Comparison of ENCODE assay signal across 8 cellular contexts in genomic region chr19:10718205-10719196, GRCh38. TPM values are rescaled to one million over a fixed set of nuclear protein-coding genes. Genes with fewer than 3 reads are reported as not detected.
DNase-seq lines count a peak whose midpoint lies in the region; ATAC-seq and TF ChIP-seq lines count a peak whose summit lies in the region.

No MANE protein-coding gene starts in this region.

- no peak for TF ChIP-seq CTCF in prostate gland (IDR thresholded peaks at IDR 0.05)

- H3K4me1 ChIP-seq in prostate gland (replicated peaks), result peaks cover 10% of the 10 kb centered on the region

- intact Hi-C loops in left cardiac atrium (cut with DNase I), result loop anchor here (5.0 kb wide), 3 partner anchors 49 to 154 kb away; partner anchors contain the start of gene CARM1 (in 1 of the 2)
- intact Hi-C loops in prostate gland (cut with DNase I), result loop anchor here (5.0 kb wide), 1 partner anchor 144 kb away; no protein-coding TSS in a partner anchor

- under 1% methylated on average over 50 of the region's 70 CpGs for WGBS in prostate gland

- H3K36me3 ChIP-seq in prostate gland, result no peaks in the 10 kb centered on the region

- ATAC-seq in HG02840 (IDR thresholded peaks at IDR 0.05; ENCODE audit: low FRiP score, unreplicated experiment) (peak; percentile 11), left cardiac atrium (peak; percentile 49 to 54)
- peak; percentile 6 to 9 for ATAC-seq in activated naive CD4-positive, alpha-beta T cell treated with anti-CD3 and anti-CD28 coated beads, Interleukin-2, amount 50 U/mL, for 72 hours

- H3K27ac Mint-ChIP-seq in activated naive CD4-positive, alpha-beta T cell treated with anti-CD3 and anti-CD28 coated beads, Interleukin-2, amount 50 U/mL, for 72 hours, result peak overlapping the region; percentile 92 to 97

- H3K27ac ChIP-seq in prostate gland, result peak overlapping the region; percentile 83 to 91

- peak overlapping the region; percentile 92 to 98 for H3K4me3 ChIP-seq in prostate gland

- H3K36me3 Mint-ChIP-seq in activated naive CD4-positive, alpha-beta T cell treated with anti-CD3 and anti-CD28 coated beads, Interleukin-2, amount 50 U/mL, for 72 hours, result peaks cover 6 to 7% of the 10 kb centered on the region in 2 donors

- no peak for TF ChIP-seq POLR2A in prostate gland (IDR thresholded peaks at IDR 0.05)

- peak; percentile 7 for DNase-seq in DMS79 (lab: John Stamatoyannopoulos, UW)
- no peak for DNase-seq in DMS79 treated with DMSO at 0.1 percent for 48 hours (lab: John Stamatoyannopoulos, UW)
- peak; percentile 56 for DNase-seq in RPMI8226
- DNase-seq in activated naive CD4-positive, alpha-beta T cell treated with anti-CD3 and anti-CD28 coated beads, Interleukin-2, amount 50 U/mL, for 72 hours (ENCODE audit: low spot score in 2 of 2), result peak in 1 of 2 donors; percentile 64
- peak; percentile 59 for DNase-seq in left cardiac atrium
- no peak for DNase-seq in prostate gland (ENCODE audit: low spot score)
- no peak for DNase-seq in central memory CD4-positive, alpha-beta T cell

- no peaks in the 10 kb centered on the region for H3K9me3 ChIP-seq in prostate gland

- H3K27me3 ChIP-seq in prostate gland (replicated peaks; ENCODE audit: insufficient read depth), result no peaks in the 10 kb centered on the region

- no peaks in the 10 kb centered on the region for H3K9me3 Mint-ChIP-seq in activated naive CD4-positive, alpha-beta T cell treated with anti-CD3 and anti-CD28 coated beads, Interleukin-2, amount 50 U/mL, for 72 hours

RNA-seq across cellular contexts. Expression of gene DNM2, which starts 0.6 kb away (rescaled TPM):
- total RNA-seq in activated naive CD4-positive, alpha-beta T cell treated with anti-CD3 and anti-CD28 coated beads, Interleukin-2, amount 50 U/mL, for 72 hours, result 100 to 1,000 TPM; 191 to 219 TPM
- total RNA-seq in left cardiac atrium (100 to 1,000 TPM; 125 to 186 TPM), prostate gland (100 to 1,000 TPM; 137 to 279 TPM)

RNA-seq across cellular contexts. Expression of gene QTRT1, which starts 17.3 kb away (rescaled TPM):
- total RNA-seq in activated naive CD4-positive, alpha-beta T cell treated with anti-CD3 and anti-CD28 coated beads, Interleukin-2, amount 50 U/mL, for 72 hours, result 10 to 100 TPM; 47.4 to 48.4 TPM
- 10 to 100 TPM; 24.7 to 28.2 TPM for total RNA-seq in left cardiac atrium
- total RNA-seq in prostate gland, result 10 to 100 TPM; 45.0 to 49.0 TPM

Comparison
In these comparisons a context has a peak if more than half of its experiments do, and no peak if none do; other contexts are left out.
1. DNase-seq: peak in DMS79 (single experiment), RPMI8226 (single experiment) and left cardiac atrium (single experiment); none in DMS79 treated with DMSO at 0.1 percent for 48 hours (single experiment), prostate gland (single experiment) and central memory CD4-positive, alpha-beta T cell (single experiment).
2. Peak in every context shown above with its lines, with median percentiles within 50 percentile points of each other: ATAC-seq.